8 cellular contexts compared by ENCODE assay signal in the genomic region with DNA sequence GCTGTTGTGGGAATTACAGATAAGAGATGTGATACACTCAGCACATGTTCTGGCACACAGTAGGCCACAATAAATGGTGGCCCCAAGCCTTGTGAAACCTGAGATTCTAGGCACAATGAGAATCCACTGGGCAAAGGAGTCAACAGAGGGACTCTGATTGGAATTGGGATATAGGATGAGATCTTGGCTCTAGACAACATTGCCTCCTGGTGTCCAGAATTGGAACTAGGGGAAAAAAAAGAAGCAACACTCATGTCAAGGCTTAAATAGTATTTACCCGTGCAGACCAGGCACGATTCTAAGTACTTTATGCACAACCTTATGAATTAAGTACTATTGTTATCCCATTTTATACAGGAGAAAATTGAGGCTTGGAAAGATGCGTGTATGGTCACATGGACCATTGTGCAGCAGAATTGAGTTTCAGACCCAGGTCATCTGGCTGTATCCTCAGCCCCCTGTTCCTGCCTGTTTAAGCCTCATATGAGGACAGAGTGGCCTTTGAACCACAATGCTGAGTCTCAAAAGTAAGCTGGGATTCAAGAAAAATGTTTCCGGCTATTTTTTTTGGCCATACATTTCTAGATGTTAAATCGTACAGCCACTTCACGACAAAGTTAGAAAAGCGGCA.
DNase-seq lines count a peak whose midpoint lies in the region; ATAC-seq, FAIRE-seq and TF ChIP-seq lines count a peak whose summit lies in the region.

No MANE protein-coding gene starts in this region.

- no peaks in the 10 kb centered on the region for H3K9me3 Mint-ChIP-seq in astrocyte (ENCODE audit: unreplicated experiment)

- ATAC-seq in HG02885 (IDR thresholded peaks at IDR 0.05; ENCODE audit: poor library complexity, unreplicated experiment): no peak
- no peak for ATAC-seq in GM18505 (IDR thresholded peaks at IDR 0.05; ENCODE audit: unreplicated experiment)

- no peak overlapping the region for H3K9ac ChIP-seq in astrocyte (ENCODE audit: low read length)

- no peaks in the 10 kb centered on the region for H3K4me1 Mint-ChIP-seq in astrocyte (ENCODE audit: low read depth, unreplicated experiment)

- H3K4me3 Mint-ChIP-seq in astrocyte (ENCODE audit: unreplicated experiment): no peak overlapping the region

- H2AFZ ChIP-seq in astrocyte (ENCODE audit: low read depth, low read length): no peak overlapping the region

- no peaks in the 10 kb centered on the region for H3K79me2 ChIP-seq in astrocyte (ENCODE audit: insufficient read depth, low read length)

- H4K20me1 ChIP-seq in astrocyte (ENCODE audit: insufficient read depth, low read length): no peaks in the 10 kb centered on the region

- TF ChIP-seq POLR2A in GM18505 (IDR thresholded peaks at IDR 0.05; ENCODE audit: borderline replicate concordance, extremely low read depth, insufficient read depth, insufficient read length): no peak

- no peaks in the 10 kb centered on the region for H3K9me3 ChIP-seq in astrocyte (ENCODE audit: insufficient read depth, low read depth, low read length)

- no peak overlapping the region for H3K27ac Mint-ChIP-seq in astrocyte (ENCODE audit: unreplicated experiment)

- FAIRE-seq in A204.1 (lab: Jason Lieb, UNC) (peak; percentile 82), astrocyte (lab: Jason Lieb, UNC) (no peak)

- H3K36me3 ChIP-seq in astrocyte (ENCODE audit: insufficient read depth, low read length): no peaks in the 10 kb centered on the region

- H3K27me3 ChIP-seq in astrocyte (ENCODE audit: insufficient read depth, low read length): no peaks in the 10 kb centered on the region

- H3K4me2 ChIP-seq in astrocyte (ENCODE audit: low read length): no peak overlapping the region

- no peaks in the 10 kb centered on the region for H3K4me1 ChIP-seq in astrocyte (ENCODE audit: insufficient read depth, low read length)

- peak; percentile 4 for DNase-seq in GM12864 (ENCODE audit: low read depth)
- peak; percentile 19 to 31 for DNase-seq in NCI-H1930 (lab: John Stamatoyannopoulos, UW)
- peak; percentile 2 for DNase-seq in astrocyte (ENCODE audit: low read depth)
- peak; percentile 29 for DNase-seq in iris pigment epithelial cell (ENCODE audit: low read depth)
- no peak for DNase-seq in GF-D8 (lab: John Stamatoyannopoulos, UW)

- H3K4me3 ChIP-seq in GM12864 (ENCODE audit: low read depth, low read length) (no peak overlapping the region), astrocyte (ENCODE audit: insufficient read depth, low read depth, low read length) (no peak overlapping the region)

- TF ChIP-seq CTCF in GM12864 (IDR thresholded peaks at IDR 0.05; ENCODE audit: low read depth, low read length, missing control alignments): peak; percentile 79
- peak; percentile 66 for TF ChIP-seq CTCF in astrocyte (IDR thresholded peaks at IDR 0.05; ENCODE audit: insufficient read depth, low read depth, low read length)

- H3K27ac ChIP-seq in astrocyte (ENCODE audit: low read depth, low read length): no peak overlapping the region

- H3K27me3 Mint-ChIP-seq in astrocyte (ENCODE audit: low read depth, unreplicated experiment): peaks cover 18% of the 10 kb centered on the region

- H3K36me3 Mint-ChIP-seq in astrocyte (ENCODE audit: low read depth, unreplicated experiment): no peaks in the 10 kb centered on the region
